1 cellular context compared by ENCODE assay signal in the genomic region with DNA sequence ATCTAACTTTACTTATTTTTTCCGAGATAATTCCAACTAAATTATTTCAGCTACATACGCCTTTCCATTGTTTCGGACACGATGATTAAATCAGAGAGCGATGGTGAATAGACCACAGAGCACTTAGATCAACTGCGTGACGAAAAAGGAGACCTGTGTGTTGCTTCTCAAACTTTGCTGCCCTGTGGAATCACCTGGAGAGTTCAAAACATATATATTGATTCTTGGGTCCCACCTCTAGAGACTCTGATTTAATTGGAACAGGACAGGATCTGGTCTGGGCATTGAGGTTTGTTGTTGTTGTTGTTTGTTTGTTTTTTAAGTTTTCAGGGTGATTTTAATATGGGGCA.
TF ChIP-seq lines count a peak whose summit lies in the region.

No MANE protein-coding gene starts in this region.

TF ChIP-seq in HepG2, 621 proteins besides CTCF, POLR2A, EP300 and RAD21 (continued from another document):
- TF ChIP-seq, protein P1, sequence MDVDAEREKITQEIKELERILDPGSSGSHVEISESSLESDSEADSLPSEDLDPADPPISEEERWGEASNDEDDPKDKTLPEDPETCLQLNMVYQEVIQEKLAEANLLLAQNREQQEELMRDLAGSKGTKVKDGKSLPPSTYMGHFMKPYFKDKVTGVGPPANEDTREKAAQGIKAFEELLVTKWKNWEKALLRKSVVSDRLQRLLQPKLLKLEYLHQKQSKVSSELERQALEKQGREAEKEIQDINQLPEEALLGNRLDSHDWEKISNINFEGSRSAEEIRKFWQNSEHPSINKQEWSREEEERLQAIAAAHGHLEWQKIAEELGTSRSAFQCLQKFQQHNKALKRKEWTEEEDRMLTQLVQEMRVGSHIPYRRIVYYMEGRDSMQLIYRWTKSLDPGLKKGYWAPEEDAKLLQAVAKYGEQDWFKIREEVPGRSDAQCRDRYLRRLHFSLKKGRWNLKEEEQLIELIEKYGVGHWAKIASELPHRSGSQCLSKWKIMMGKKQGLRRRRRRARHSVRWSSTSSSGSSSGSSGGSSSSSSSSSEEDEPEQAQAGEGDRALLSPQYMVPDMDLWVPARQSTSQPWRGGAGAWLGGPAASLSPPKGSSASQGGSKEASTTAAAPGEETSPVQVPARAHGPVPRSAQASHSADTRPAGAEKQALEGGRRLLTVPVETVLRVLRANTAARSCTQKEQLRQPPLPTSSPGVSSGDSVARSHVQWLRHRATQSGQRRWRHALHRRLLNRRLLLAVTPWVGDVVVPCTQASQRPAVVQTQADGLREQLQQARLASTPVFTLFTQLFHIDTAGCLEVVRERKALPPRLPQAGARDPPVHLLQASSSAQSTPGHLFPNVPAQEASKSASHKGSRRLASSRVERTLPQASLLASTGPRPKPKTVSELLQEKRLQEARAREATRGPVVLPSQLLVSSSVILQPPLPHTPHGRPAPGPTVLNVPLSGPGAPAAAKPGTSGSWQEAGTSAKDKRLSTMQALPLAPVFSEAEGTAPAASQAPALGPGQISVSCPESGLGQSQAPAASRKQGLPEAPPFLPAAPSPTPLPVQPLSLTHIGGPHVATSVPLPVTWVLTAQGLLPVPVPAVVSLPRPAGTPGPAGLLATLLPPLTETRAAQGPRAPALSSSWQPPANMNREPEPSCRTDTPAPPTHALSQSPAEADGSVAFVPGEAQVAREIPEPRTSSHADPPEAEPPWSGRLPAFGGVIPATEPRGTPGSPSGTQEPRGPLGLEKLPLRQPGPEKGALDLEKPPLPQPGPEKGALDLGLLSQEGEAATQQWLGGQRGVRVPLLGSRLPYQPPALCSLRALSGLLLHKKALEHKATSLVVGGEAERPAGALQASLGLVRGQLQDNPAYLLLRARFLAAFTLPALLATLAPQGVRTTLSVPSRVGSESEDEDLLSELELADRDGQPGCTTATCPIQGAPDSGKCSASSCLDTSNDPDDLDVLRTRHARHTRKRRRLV (CRISPR knock-in tag; IDR thresholded peaks at IDR 0.05) = peak; percentile 43; the same call in 1 of the 2 replicates
- TF ChIP-seq, protein P2, sequence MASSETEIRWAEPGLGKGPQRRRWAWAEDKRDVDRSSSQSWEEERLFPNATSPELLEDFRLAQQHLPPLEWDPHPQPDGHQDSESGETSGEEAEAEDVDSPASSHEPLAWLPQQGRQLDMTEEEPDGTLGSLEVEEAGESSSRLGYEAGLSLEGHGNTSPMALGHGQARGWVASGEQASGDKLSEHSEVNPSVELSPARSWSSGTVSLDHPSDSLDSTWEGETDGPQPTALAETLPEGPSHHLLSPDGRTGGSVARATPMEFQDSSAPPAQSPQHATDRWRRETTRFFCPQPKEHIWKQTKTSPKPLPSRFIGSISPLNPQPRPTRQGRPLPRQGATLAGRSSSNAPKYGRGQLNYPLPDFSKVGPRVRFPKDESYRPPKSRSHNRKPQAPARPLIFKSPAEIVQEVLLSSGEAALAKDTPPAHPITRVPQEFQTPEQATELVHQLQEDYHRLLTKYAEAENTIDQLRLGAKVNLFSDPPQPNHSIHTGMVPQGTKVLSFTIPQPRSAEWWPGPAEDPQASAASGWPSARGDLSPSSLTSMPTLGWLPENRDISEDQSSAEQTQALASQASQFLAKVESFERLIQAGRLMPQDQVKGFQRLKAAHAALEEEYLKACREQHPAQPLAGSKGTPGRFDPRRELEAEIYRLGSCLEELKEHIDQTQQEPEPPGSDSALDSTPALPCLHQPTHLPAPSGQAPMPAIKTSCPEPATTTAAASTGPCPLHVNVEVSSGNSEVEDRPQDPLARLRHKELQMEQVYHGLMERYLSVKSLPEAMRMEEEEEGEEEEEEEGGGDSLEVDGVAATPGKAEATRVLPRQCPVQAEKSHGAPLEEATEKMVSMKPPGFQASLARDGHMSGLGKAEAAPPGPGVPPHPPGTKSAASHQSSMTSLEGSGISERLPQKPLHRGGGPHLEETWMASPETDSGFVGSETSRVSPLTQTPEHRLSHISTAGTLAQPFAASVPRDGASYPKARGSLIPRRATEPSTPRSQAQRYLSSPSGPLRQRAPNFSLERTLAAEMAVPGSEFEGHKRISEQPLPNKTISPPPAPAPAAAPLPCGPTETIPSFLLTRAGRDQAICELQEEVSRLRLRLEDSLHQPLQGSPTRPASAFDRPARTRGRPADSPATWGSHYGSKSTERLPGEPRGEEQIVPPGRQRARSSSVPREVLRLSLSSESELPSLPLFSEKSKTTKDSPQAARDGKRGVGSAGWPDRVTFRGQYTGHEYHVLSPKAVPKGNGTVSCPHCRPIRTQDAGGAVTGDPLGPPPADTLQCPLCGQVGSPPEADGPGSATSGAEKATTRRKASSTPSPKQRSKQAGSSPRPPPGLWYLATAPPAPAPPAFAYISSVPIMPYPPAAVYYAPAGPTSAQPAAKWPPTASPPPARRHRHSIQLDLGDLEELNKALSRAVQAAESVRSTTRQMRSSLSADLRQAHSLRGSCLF (CRISPR knock-in tag; IDR thresholded peaks at IDR 0.05; ENCODE audit: borderline replicate concordance) = no peak
- TF ChIP-seq, protein P3, sequence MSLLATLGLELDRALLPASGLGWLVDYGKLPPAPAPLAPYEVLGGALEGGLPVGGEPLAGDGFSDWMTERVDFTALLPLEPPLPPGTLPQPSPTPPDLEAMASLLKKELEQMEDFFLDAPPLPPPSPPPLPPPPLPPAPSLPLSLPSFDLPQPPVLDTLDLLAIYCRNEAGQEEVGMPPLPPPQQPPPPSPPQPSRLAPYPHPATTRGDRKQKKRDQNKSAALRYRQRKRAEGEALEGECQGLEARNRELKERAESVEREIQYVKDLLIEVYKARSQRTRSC (CRISPR knock-in tag; IDR thresholded peaks at IDR 0.05; ENCODE audit: low read depth) = 0 out of 2 replicates have a peak, but pooled peaks have one; percentile 41
- TF ChIP-seq HOXA5 (CRISPR knock-in tag; IDR thresholded peaks at IDR 0.05) = no peak
- TF ChIP-seq ZNF44 (CRISPR knock-in tag; IDR thresholded peaks at IDR 0.05) = peak; percentile 5; the same call in 1 of the 2 replicates
- TF ChIP-seq ZNF33B (CRISPR knock-in tag; IDR thresholded peaks at IDR 0.05) = 0 out of 2 replicates have a peak, but pooled peaks have one; percentile 2
- peak; percentile 5; the same call in 1 of the 2 replicates for TF ChIP-seq SIX1 (CRISPR knock-in tag; IDR thresholded peaks at IDR 0.05; ENCODE audit: borderline replicate concordance)
- TF ChIP-seq ZNF674 (CRISPR knock-in tag; IDR thresholded peaks at IDR 0.05; ENCODE audit: low read depth) = no peak
- TF ChIP-seq POLR2AphosphoS2 (IDR thresholded peaks at IDR 0.05; ENCODE audit: low read depth, low read length) = no peak
- TF ChIP-seq, protein P4, sequence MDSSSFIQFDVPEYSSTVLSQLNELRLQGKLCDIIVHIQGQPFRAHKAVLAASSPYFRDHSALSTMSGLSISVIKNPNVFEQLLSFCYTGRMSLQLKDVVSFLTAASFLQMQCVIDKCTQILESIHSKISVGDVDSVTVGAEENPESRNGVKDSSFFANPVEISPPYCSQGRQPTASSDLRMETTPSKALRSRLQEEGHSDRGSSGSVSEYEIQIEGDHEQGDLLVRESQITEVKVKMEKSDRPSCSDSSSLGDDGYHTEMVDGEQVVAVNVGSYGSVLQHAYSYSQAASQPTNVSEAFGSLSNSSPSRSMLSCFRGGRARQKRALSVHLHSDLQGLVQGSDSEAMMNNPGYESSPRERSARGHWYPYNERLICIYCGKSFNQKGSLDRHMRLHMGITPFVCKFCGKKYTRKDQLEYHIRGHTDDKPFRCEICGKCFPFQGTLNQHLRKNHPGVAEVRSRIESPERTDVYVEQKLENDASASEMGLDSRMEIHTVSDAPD (CRISPR knock-in tag; IDR thresholded peaks at IDR 0.05) = peak; percentile 11; the same call in 1 of the 2 replicates
- no peak for TF ChIP-seq NRL (CRISPR knock-in tag; IDR thresholded peaks at IDR 0.05; ENCODE audit: borderline replicate concordance)
- TF ChIP-seq CEBPG (CRISPR knock-in tag; IDR thresholded peaks at IDR 0.05) = no peak
- TF ChIP-seq RCOR2 (CRISPR knock-in tag; IDR thresholded peaks at IDR 0.05) = 0 out of 2 replicates have a peak, but pooled peaks have one; percentile 4
- 0 out of 2 replicates have a peak, but pooled peaks have one; percentile 7 for TF ChIP-seq ARID2 (CRISPR knock-in tag; IDR thresholded peaks at IDR 0.05; ENCODE audit: borderline replicate concordance)
- TF ChIP-seq STAT5B (CRISPR knock-in tag; IDR thresholded peaks at IDR 0.05) = no peak
- no peak for TF ChIP-seq ZSCAN12 (CRISPR knock-in tag; IDR thresholded peaks at IDR 0.05)
- no peak for TF ChIP-seq ZNF792 (CRISPR knock-in tag; IDR thresholded peaks at IDR 0.05)
- TF ChIP-seq ELF3 (CRISPR knock-in tag; IDR thresholded peaks at IDR 0.05) = no peak
- no peak for TF ChIP-seq ZNF549 (CRISPR knock-in tag; IDR thresholded peaks at IDR 0.05)
- TF ChIP-seq HNF4G (IDR thresholded peaks at IDR 0.05; ENCODE audit: borderline replicate concordance, low read depth, low read length) = no peak
- TF ChIP-seq HNF4G (CRISPR knock-in tag; IDR thresholded peaks at IDR 0.05; ENCODE audit: borderline replicate concordance, low read depth) = no peak
- TF ChIP-seq ZNF224 (CRISPR knock-in tag; IDR thresholded peaks at IDR 0.05) = 0 out of 2 replicates have a peak, but pooled peaks have one; percentile 0
